In genomic region chr11:83092488-83093384, GRCh38 we compare ENCODE assay signal across 10 cellular contexts. TPM values are rescaled to one million over a fixed set of nuclear protein-coding genes. Genes with fewer than 3 reads are reported as not detected.
DNase-seq lines count a peak whose midpoint lies in the region; ATAC-seq and TF ChIP-seq lines count a peak whose summit lies in the region.
"Had no signal": no experiment of that assay in that cellular context is flagged by ENCODE, and none has a peak within 500 bp of the region (broad histone marks: within the 10 kb centered on the region; RNA-seq: fewer than 3 reads in every experiment).

No MANE protein-coding gene starts in this region.

- peak; percentile 84 for ATAC-seq in RWPE2 (ENCODE audit: low read depth)
- no peak for ATAC-seq in activated CD4-positive, alpha-beta T cell treated with anti-CD3 and anti-CD28 coated beads for 36 hours
- ATAC-seq: activated CD8-positive, alpha-beta T cell treated with anti-CD3 and anti-CD28 coated beads for 36 hours had no signal

- no peaks in the 10 kb centered on the region for H3K36me3 Mint-ChIP-seq in activated CD4-positive, alpha-beta T cell treated with anti-CD3 and anti-CD28 coated beads for 36 hours (ENCODE audit: low read depth)

- H3K9me3 ChIP-seq in RWPE2 (ENCODE audit: severe bottlenecking) (no peaks in the 10 kb centered on the region), suprapubic skin (no peaks in the 10 kb centered on the region)

- H3K36me3 ChIP-seq in RWPE2 (ENCODE audit: low read depth) (no peaks in the 10 kb centered on the region), suprapubic skin (no peaks in the 10 kb centered on the region)

- TF ChIP-seq EP300 in suprapubic skin (IDR thresholded peaks at IDR 0.05) = no peak

- H3K27me3 Mint-ChIP-seq in activated CD4-positive, alpha-beta T cell treated with anti-CD3 and anti-CD28 coated beads for 36 hours = no peaks in the 10 kb centered on the region
- H3K27me3 Mint-ChIP-seq: activated CD8-positive, alpha-beta T cell treated with anti-CD3 and anti-CD28 coated beads for 36 hours had no signal

- H3K4me3 ChIP-seq in RWPE2 (ENCODE audit: severe bottlenecking) = no peak overlapping the region
- no peak overlapping the region for H3K4me3 ChIP-seq in suprapubic skin

- H3K4me1 ChIP-seq in RWPE2 (ENCODE audit: insufficient read depth, poor library complexity, severe bottlenecking) = peaks cover 3% of the 10 kb centered on the region
- H3K4me1 ChIP-seq in suprapubic skin = peaks cover 18% of the 10 kb centered on the region

- POLR2A ChIA-PET in activated CD4-positive, alpha-beta T cell treated with anti-CD3 and anti-CD28 coated beads for 36 hours (lab: Charles Lee) = no interaction called here

- DNase-seq in SIG-M5 treated with dmso at 0.1 percent for 504 hours (lab: John Stamatoyannopoulos, UW; ENCODE audit: unreplicated experiment) = peak; percentile 17
- no peak for DNase-seq in SIG-M5 (lab: John Stamatoyannopoulos, UW)
- DNase-seq in RWPE2 (ENCODE audit: low spot score) = no peak
- peak; percentile 93 for DNase-seq in islet precursor cell
- DNase-seq in suprapubic skin (ENCODE audit: low spot score in 2 of 2) = no peak
- DNase-seq in ecto neural progenitor cell (ENCODE audit: low spot score) = no peak
- no peak for DNase-seq in NCI-H774 (lab: John Stamatoyannopoulos, UW)
- no peak for DNase-seq in activated CD4-positive, alpha-beta T cell treated with anti-CD3 and anti-CD28 coated beads for 36 hours
- DNase-seq: activated CD8-positive, alpha-beta T cell treated with anti-CD3 and anti-CD28 coated beads for 36 hours; head of caudate nucleus had no signal

- H3K27ac Mint-ChIP-seq in activated CD4-positive, alpha-beta T cell treated with anti-CD3 and anti-CD28 coated beads for 36 hours = no peak overlapping the region
- H3K27ac Mint-ChIP-seq: activated CD8-positive, alpha-beta T cell treated with anti-CD3 and anti-CD28 coated beads for 36 hours had no signal

- no peaks in the 10 kb centered on the region for H3K9me3 Mint-ChIP-seq in activated CD4-positive, alpha-beta T cell treated with anti-CD3 and anti-CD28 coated beads for 36 hours (ENCODE audit: low read depth)
- H3K9me3 Mint-ChIP-seq: activated CD8-positive, alpha-beta T cell treated with anti-CD3 and anti-CD28 coated beads for 36 hours had no signal

- no peak overlapping the region for H3K4me3 Mint-ChIP-seq in activated CD4-positive, alpha-beta T cell treated with anti-CD3 and anti-CD28 coated beads for 36 hours
- H3K4me3 Mint-ChIP-seq: activated CD8-positive, alpha-beta T cell treated with anti-CD3 and anti-CD28 coated beads for 36 hours had no signal

- intact Hi-C loops in activated CD4-positive, alpha-beta T cell treated with anti-CD3 and anti-CD28 coated beads for 36 hours (cut with DNase I, micrococcal nuclease) = no loop called here

- 49% methylated on average over 2 of the region's 2 CpGs for WGBS in suprapubic skin

- CTCF ChIA-PET in activated CD4-positive, alpha-beta T cell treated with anti-CD3 and anti-CD28 coated beads for 36 hours (lab: Charles Lee) = interaction anchor here (0.7 to 1.4 kb wide), 2 partner anchors 87 to 112 kb away, joined by 3 read pairs; no protein-coding TSS in a partner anchor

- H3K27ac ChIP-seq in RWPE2 (ENCODE audit: poor library complexity, severe bottlenecking) = no peak overlapping the region
- peak overlapping the region; percentile 44 for H3K27ac ChIP-seq in suprapubic skin

- no peak for TF ChIP-seq POLR2A in suprapubic skin (IDR thresholded peaks at IDR 0.05)

- H3K4me1 Mint-ChIP-seq in activated CD4-positive, alpha-beta T cell treated with anti-CD3 and anti-CD28 coated beads for 36 hours = peaks cover 2% of the 10 kb centered on the region

- H3K27me3 ChIP-seq in RWPE2 (ENCODE audit: insufficient read depth, poor library complexity, severe bottlenecking) = no peaks in the 10 kb centered on the region
- H3K27me3 ChIP-seq in suprapubic skin = no peaks in the 10 kb centered on the region

- no peak for TF ChIP-seq CTCF in RWPE2 (IDR thresholded peaks at IDR 0.05; ENCODE audit: poor library complexity, severe bottlenecking)
- no peak for TF ChIP-seq CTCF in suprapubic skin (IDR thresholded peaks at IDR 0.05)

RNA-seq across cellular contexts. Expression of gene RAB30, which starts 21.0 kb away (rescaled TPM):
- 10 to 100 TPM; 14.1 to 38.1 (median 24.4) TPM for total RNA-seq in suprapubic skin
- total RNA-seq in activated CD4-positive, alpha-beta T cell treated with anti-CD3 and anti-CD28 coated beads for 36 hours = 10 to 100 TPM; 11.4 to 13.2 TPM

Comparison
In these comparisons a context has a peak if more than half of its experiments do, and no peak if none do; other contexts are left out.
1. DNase-seq: peak in SIG-M5 treated with dmso at 0.1 percent for 504 hours (single experiment) and islet precursor cell (single experiment); none in SIG-M5 (single experiment), RWPE2 (single experiment), suprapubic skin (0 of 2), ecto neural progenitor cell (single experiment), NCI-H774 (single experiment) and activated CD4-positive, alpha-beta T cell treated with anti-CD3 and anti-CD28 coated beads for 36 hours (single experiment).